Comparison of ENCODE assay signal across 29 cellular contexts in the genomic region with DNA sequence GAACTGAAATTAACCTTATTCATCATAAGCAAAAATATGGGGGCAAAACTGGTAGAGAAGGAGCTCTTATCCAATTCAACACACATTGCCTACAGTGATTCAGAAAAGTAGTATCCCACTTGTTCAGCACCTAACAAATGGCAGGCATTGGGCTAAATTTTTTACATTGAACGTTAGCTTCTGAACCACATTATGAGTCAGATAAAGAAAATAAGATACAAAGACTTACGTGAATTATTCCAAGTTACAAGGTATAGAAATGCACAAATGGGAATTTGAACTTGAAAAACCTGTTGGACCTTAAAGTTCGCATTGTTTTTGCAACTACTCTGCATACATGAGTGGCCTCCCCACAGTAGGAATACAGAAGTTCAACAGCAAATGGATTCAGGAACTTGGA.
"Had no signal": no experiment of that assay in that cellular context is flagged by ENCODE, and none has a peak within 500 bp of the region (broad histone marks: within the 10 kb centered on the region; RNA-seq: fewer than 3 reads in every experiment).

No MANE protein-coding gene starts in this region.

- DNase-seq: cortex of kidney; effector memory CD8-positive, alpha-beta T cell; heart left ventricle; left cardiac atrium; left lung; mesenchymal stem cell; mucosa of descending colon; naive B cell; sigmoid colon; stimulated activated CD4-positive, alpha-beta T cell treated with anti-CD3 and anti-CD28 coated beads, Interleukin-2, amount 100 ng/mL, for 24 hours; stimulated activated CD4-positive, alpha-beta T cell treated with anti-CD3 and anti-CD28 coated beads, Interleukin-4, amount 100 ng/mL, for 24 hours; stimulated activated naive CD4-positive, alpha-beta T cell treated with Interleukin-2 at 50 U/mL for 16 hours; substantia nigra; testis; tibial artery had no signal

- H3K27me3 Mint-ChIP-seq: effector memory CD8-positive, alpha-beta T cell; naive B cell; natural killer cell treated with Interleukin-12 subunit alpha and Interleukin-12 subunit beta and Interleukin-15 and Interleukin-18, amount 100 ng/mL, for 72 hours; type B pancreatic cell had no signal

- H3K4me3 ChIP-seq: gastroesophageal sphincter, heart left ventricle, hepatocyte, left lung, mucosa of descending colon, prostate gland, right atrium auricular region, sigmoid colon, testis, tibial artery had no signal

- ATAC-seq: effector memory CD8-positive, alpha-beta T cell; esophagus mucosa; foreskin keratinocyte; gastroesophageal sphincter; heart left ventricle; left cardiac atrium; left lung; mucosa of descending colon; natural killer cell treated with Interleukin-12 subunit alpha and Interleukin-12 subunit beta and Interleukin-15 and Interleukin-18, amount 100 ng/mL, for 72 hours; stimulated activated effector memory CD8-positive, alpha-beta T cell treated with anti-CD3 and anti-CD28 coated beads, Interleukin-12 subunit alpha, Interleukin-12 subunit beta, amount 100 ng/mL, for 72 hours had no signal

- H3K36me3 Mint-ChIP-seq: mesothelial cell of epicardium; naive B cell; natural killer cell treated with Interleukin-12 subunit alpha and Interleukin-12 subunit beta and Interleukin-15 and Interleukin-18, amount 100 ng/mL, for 72 hours; stimulated activated effector memory CD8-positive, alpha-beta T cell treated with anti-CD3 and anti-CD28 coated beads, Interleukin-12 subunit alpha, Interleukin-12 subunit beta, amount 100 ng/mL, for 72 hours; type B pancreatic cell had no signal

- H3K27me3 ChIP-seq: foreskin keratinocyte, gastroesophageal sphincter, heart left ventricle, hepatocyte, left lung, right atrium auricular region, sigmoid colon, testis, tibial artery had no signal

- H3K27ac ChIP-seq: foreskin keratinocyte, gastroesophageal sphincter, heart left ventricle, hepatocyte, left lung, neutrophil, prostate gland, right atrium auricular region, sigmoid colon, testis, tibial artery had no signal

- H3K4me2 ChIP-seq: hepatocyte had no signal

- H3K27ac Mint-ChIP-seq: effector memory CD8-positive, alpha-beta T cell; mesothelial cell of epicardium; naive B cell; natural killer cell treated with Interleukin-12 subunit alpha and Interleukin-12 subunit beta and Interleukin-15 and Interleukin-18, amount 100 ng/mL, for 72 hours; stimulated activated effector memory CD8-positive, alpha-beta T cell treated with anti-CD3 and anti-CD28 coated beads, Interleukin-12 subunit alpha, Interleukin-12 subunit beta, amount 100 ng/mL, for 72 hours; type B pancreatic cell had no signal

- H3K4me1 Mint-ChIP-seq: naive B cell; stimulated activated effector memory CD8-positive, alpha-beta T cell treated with anti-CD3 and anti-CD28 coated beads, Interleukin-12 subunit alpha, Interleukin-12 subunit beta, amount 100 ng/mL, for 72 hours had no signal

- H3K79me2 ChIP-seq: hepatocyte had no signal

- H3K4me1 ChIP-seq: foreskin keratinocyte, left lung, prostate gland had no signal

- H2AFZ ChIP-seq: hepatocyte had no signal

- FAIRE-seq: endometrium, islet of Langerhans had no signal

- H3K4me3 Mint-ChIP-seq: effector memory CD8-positive, alpha-beta T cell; mesothelial cell of epicardium; naive B cell; natural killer cell treated with Interleukin-12 subunit alpha and Interleukin-12 subunit beta and Interleukin-15 and Interleukin-18, amount 100 ng/mL, for 72 hours; neural crest cell; stimulated activated effector memory CD8-positive, alpha-beta T cell treated with anti-CD3 and anti-CD28 coated beads, Interleukin-12 subunit alpha, Interleukin-12 subunit beta, amount 100 ng/mL, for 72 hours; type B pancreatic cell had no signal

- H3K9me3 ChIP-seq: gastroesophageal sphincter, mucosa of descending colon, neutrophil, prostate gland, right atrium auricular region, sigmoid colon, testis, tibial artery had no signal

- H3K36me3 ChIP-seq: gastroesophageal sphincter, heart left ventricle, left lung, neutrophil, prostate gland, right atrium auricular region, sigmoid colon, tibial artery had no signal

- H3K9me3 Mint-ChIP-seq: natural killer cell treated with Interleukin-12 subunit alpha and Interleukin-12 subunit beta and Interleukin-15 and Interleukin-18, amount 100 ng/mL, for 72 hours; neural crest cell; type B pancreatic cell had no signal
